ENCODE assay signal across 3 cellular contexts in genomic region chr15:44252434-44252833, GRCh38. TPM values are rescaled to one million over a fixed set of nuclear protein-coding genes. Genes with fewer than 3 reads are reported as not detected.
"Had no signal": no experiment of that assay in that cellular context is flagged by ENCODE, and none has a peak within 500 bp of the region (broad histone marks: within the 10 kb centered on the region; RNA-seq: fewer than 3 reads in every experiment).

No MANE protein-coding gene starts in this region.

RNA-seq across cellular contexts. Expression of gene FRMD5, which starts 57.4 kb away (rescaled TPM):
- total RNA-seq: activated CD4-positive, alpha-beta T cell treated with anti-CD3 and anti-CD28 coated beads, Interleukin-2, amount 10 ng/mL, durations not matched to agents 24 days and 14 days; K562; OCI-LY7 had no signal
